Comparison of ENCODE assay signal across 26 cellular contexts in the genomic region with DNA sequence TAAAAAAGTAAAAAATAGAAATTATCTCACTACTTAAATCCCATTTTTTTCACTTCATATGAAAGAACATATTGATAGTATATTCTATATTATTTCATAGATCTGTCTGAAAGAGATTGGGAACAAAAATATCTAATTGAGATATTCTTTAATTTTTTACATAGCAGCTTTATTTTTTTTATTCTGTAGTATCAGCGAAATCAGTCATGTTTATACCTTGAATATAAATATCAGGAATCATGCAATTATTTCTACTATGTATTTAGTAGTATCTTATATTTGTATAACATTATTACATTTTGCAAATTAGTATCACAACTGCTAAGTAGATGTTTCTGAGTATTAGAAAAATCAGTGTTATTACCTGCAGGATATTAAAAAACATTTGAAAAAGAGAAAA.
"Had no signal": no experiment of that assay in that cellular context is flagged by ENCODE, and none has a peak within 500 bp of the region (broad histone marks: within the 10 kb centered on the region; RNA-seq: fewer than 3 reads in every experiment).

No MANE protein-coding gene starts in this region.

- FAIRE-seq: HTR-8/SVneo, RCC 7860 had no signal

- DNase-seq: Karpas-422, KG1, MG63, NCI-H1092, NCI-H1105 treated with DMSO at 0.1 percent for 48 hours, NCI-H1417 treated with DMSO at 0.1 percent for 48 hours, NCI-H146, NCI-H1694 treated with DMSO at 0.1 percent for 48 hours, NCI-H1930, NCI-H2081, NCI-H2107, NCI-H2171, NCI-H226, NCI-H446, NCI-H510A, NCI-H524 treated with DMSO at 0.1 percent for 48 hours, NCI-H69, NCI-H774, Right ventricle myocardium superior, RPMI8226, SIG-M5 had no signal

- H3K9me3 ChIP-seq: MG63, SJSA1 had no signal

- H3K4me1 ChIP-seq: SJSA1 had no signal

- H3K27me3 ChIP-seq: MG63, SJSA1 had no signal

- H3K27ac ChIP-seq: HL-60, SJSA1, SK-N-MC had no signal

- H3K4me3 ChIP-seq: MG63, SJSA1, SK-N-MC had no signal

- H3K36me3 ChIP-seq: SJSA1 had no signal
